ENCODE assay signal across 18 cellular contexts in the genomic region with DNA sequence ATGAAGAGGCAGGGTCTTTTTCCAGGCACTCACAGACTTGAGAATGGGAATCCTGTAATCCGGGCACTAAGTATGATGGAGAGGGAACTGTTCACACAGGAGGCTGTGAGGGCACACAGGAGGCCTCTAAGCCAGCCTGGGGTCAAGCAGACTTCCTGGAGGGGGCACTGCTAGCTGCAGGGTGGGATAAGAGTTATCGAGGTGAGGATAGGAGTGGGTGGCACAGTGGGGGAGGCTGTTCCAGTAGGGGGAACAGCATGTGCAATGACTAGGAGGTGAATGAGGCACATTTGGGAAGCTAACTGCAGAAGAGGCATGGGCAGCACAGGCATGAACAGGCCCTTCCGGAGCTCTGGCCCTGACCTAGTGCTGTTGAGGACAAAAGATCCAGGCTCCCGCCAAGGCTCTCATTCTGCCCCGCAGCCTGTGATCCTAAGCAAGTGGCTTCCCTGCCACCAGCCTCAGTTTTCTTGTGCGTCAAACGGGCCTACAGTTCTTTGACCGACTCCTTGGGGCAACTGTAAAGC.
DNase-seq lines count a peak whose midpoint lies in the region; ATAC-seq and TF ChIP-seq lines count a peak whose summit lies in the region.
"Had no signal": no experiment of that assay in that cellular context is flagged by ENCODE, and none has a peak within 500 bp of the region (broad histone marks: within the 10 kb centered on the region; RNA-seq: fewer than 3 reads in every experiment).

No MANE protein-coding gene starts in this region.

- H3K27ac ChIP-seq in brain microvascular endothelial cell (no peak overlapping the region), tibial artery (peak overlapping the region; percentile 53 to 82)
- H3K27ac ChIP-seq: KMS-11 had no signal

- H3K4me3 ChIP-seq in brain microvascular endothelial cell (ENCODE audit: low read depth, low read length) (no peak overlapping the region), tibial artery (no peak overlapping the region)
- H3K4me3 ChIP-seq: HAP-1 had no signal

- H3K27me3 ChIP-seq in brain microvascular endothelial cell (replicated peaks) (no peaks in the 10 kb centered on the region), tibial artery (no peaks in the 10 kb centered on the region)

- H3K4me1 ChIP-seq in tibial artery: peaks cover 0 to 61% (median 50%) of the 10 kb centered on the region in 4 donors
- H3K4me1 ChIP-seq: HAP-1 had no signal

- H3K9me3 Mint-ChIP-seq in type B pancreatic cell: no peaks in the 10 kb centered on the region
- H3K9me3 Mint-ChIP-seq: CD4-positive, CD25-positive, alpha-beta regulatory T cell had no signal

- TF ChIP-seq CTCF in brain microvascular endothelial cell (IDR thresholded peaks at IDR 0.05; ENCODE audit: low read depth, low read length, missing control alignments) (peak; percentile 10), tibial artery (IDR thresholded peaks at IDR 0.05) (no peak), type B pancreatic cell (conservative IDR thresholded peaks at IDR 0.05) (no peak)

- in situ Hi-C loops in brain microvascular endothelial cell (cut with HindIII; ENCODE audit: low pct_ligation_motif_present, low sequenced_read_pairs): no loop called here

- no peaks in the 10 kb centered on the region for H3K9me3 ChIP-seq in tibial artery
- H3K9me3 ChIP-seq: HAP-1 had no signal

- no peak for TF ChIP-seq POLR2A in erythroblast (IDR thresholded peaks at IDR 0.05; ENCODE audit: low read length)

- DNase-seq in NCI-H82 (lab: John Stamatoyannopoulos, UW) (peak; percentile 51), NCI-H82 treated with DMSO at 0.1 percent for 48 hours (lab: John Stamatoyannopoulos, UW; ENCODE audit: unreplicated experiment) (no peak), HT1080 (ENCODE audit: low read depth) (peak; percentile 12), brain microvascular endothelial cell (no peak), tibial artery (no peak), erythroblast (lab: John Stamatoyannopoulos, UW) (no peak), type B pancreatic cell (ENCODE audit: extremely low spot score, unreplicated experiment) (no peak)
- DNase-seq: 8988T; CD4-positive, CD25-positive, alpha-beta regulatory T cell; NCI-H1417 treated with DMSO at 0.1 percent for 48 hours; NCI-H187 treated with DMSO at 0.1 percent for 48 hours; NCI-H226; NCI-H526 had no signal

- no peak overlapping the region for H3K4me3 Mint-ChIP-seq in type B pancreatic cell
- H3K4me3 Mint-ChIP-seq: B cell; CD4-positive, CD25-positive, alpha-beta regulatory T cell had no signal

- peaks cover 26% of the 10 kb centered on the region for H3K4me1 Mint-ChIP-seq in type B pancreatic cell (ENCODE audit: unreplicated experiment)
- H3K4me1 Mint-ChIP-seq: B cell; CD4-positive, CD25-positive, alpha-beta regulatory T cell had no signal

- intact Hi-C loops in tibial artery (cut with DNase I; ENCODE audit: low total_unique reads): loop anchor here (10.0 kb wide), 1 partner anchor 214 kb away; a partner anchor contains a TSS

- ATAC-seq in HG03108 (IDR thresholded peaks at IDR 0.05; ENCODE audit: unreplicated experiment): no peak
- ATAC-seq: Panc1 had no signal

- no peaks in the 10 kb centered on the region for H3K36me3 Mint-ChIP-seq in type B pancreatic cell
- H3K36me3 Mint-ChIP-seq: CD4-positive, CD25-positive, alpha-beta regulatory T cell had no signal

- peaks cover 16% of the 10 kb centered on the region for H3K27me3 Mint-ChIP-seq in type B pancreatic cell
- H3K27me3 Mint-ChIP-seq: CD4-positive, CD25-positive, alpha-beta regulatory T cell had no signal

- no peak overlapping the region for H3K27ac Mint-ChIP-seq in type B pancreatic cell
- H3K27ac Mint-ChIP-seq: B cell; CD4-positive, CD25-positive, alpha-beta regulatory T cell had no signal

- H3K36me3 ChIP-seq in brain microvascular endothelial cell (replicated peaks) (no peaks in the 10 kb centered on the region), tibial artery (peaks cover 4 to 28% (median 16%) of the 10 kb centered on the region in 3 donors)
- H3K36me3 ChIP-seq: HAP-1 had no signal

Comparison
In these comparisons a context has a peak if more than half of its experiments do, and no peak if none do; other contexts are left out.
1. DNase-seq: peak in NCI-H82 (single experiment) and HT1080 (single experiment); none in NCI-H82 treated with DMSO at 0.1 percent for 48 hours (single experiment), brain microvascular endothelial cell (single experiment), tibial artery (0 of 2), erythroblast (0 of 2) and type B pancreatic cell (single experiment).